7 cellular contexts compared by ENCODE assay signal in genomic region chr3:30455112-30455511, GRCh38.
DNase-seq lines count a peak whose midpoint lies in the region; ATAC-seq and TF ChIP-seq lines count a peak whose summit lies in the region.
"Not testable (repeated sequence)": the region's sequence is repeated elsewhere in the genome, so short reads cannot be mapped to it uniquely, and the experiment has no call there.

No MANE protein-coding gene starts in this region.

- not testable (repeated sequence) for H3K9me3 ChIP-seq in Peyer's patch, stomach, transverse colon
- H3K9me3 ChIP-seq in breast epithelium: peaks cover 0 to 16% of the 10 kb centered on the region in 2 donors
- peaks cover 0 to 11% (median 0%) of the 10 kb centered on the region in 3 donors for H3K9me3 ChIP-seq in gastroesophageal sphincter
- peaks cover 0 to 21% of the 10 kb centered on the region in 2 donors for H3K9me3 ChIP-seq in right atrium auricular region

- 88 to 93% methylated on average over 3 to 4 of the region's 4 CpGs for WGBS in gastroesophageal sphincter (ENCODE audit: low coverage in 1 of 2), 2 donors
- 82 to 92% (median 90%) methylated on average over 4 of the region's 4 CpGs for WGBS in stomach, 5 donors
- 86 to 95% methylated on average over 3 to 4 of the region's 4 CpGs for WGBS in transverse colon (ENCODE audit: low coverage in 1 of 2), 2 donors

- H3K4me3 ChIP-seq in Peyer's patch; breast epithelium; gastroesophageal sphincter; right atrium auricular region; rectal smooth muscle tissue (ENCODE audit: low read length); stomach; transverse colon: not testable (repeated sequence)

- not testable (repeated sequence) for TF ChIP-seq POLR2A in Peyer's patch (IDR thresholded peaks at IDR 0.05); breast epithelium (IDR thresholded peaks at IDR 0.05); gastroesophageal sphincter (IDR thresholded peaks at IDR 0.05); stomach (IDR thresholded peaks at IDR 0.05); transverse colon (IDR thresholded peaks at IDR 0.05)

- in situ Hi-C loops in transverse colon (cut with MboI; ENCODE audit: low pct_ligation_motif_present in 1 of 4, low pct_unique_long_range_greater_than_20kb in 1 of 4, low sequenced_read_pairs in 3 of 4): not testable (repeated sequence)

- not testable (repeated sequence) for H3K36me3 ChIP-seq in Peyer's patch; breast epithelium; gastroesophageal sphincter; right atrium auricular region; rectal smooth muscle tissue (ENCODE audit: control insufficient read depth, insufficient read depth, low read length); stomach; transverse colon

- not testable (repeated sequence) for H3K9ac ChIP-seq in rectal smooth muscle tissue (ENCODE audit: low read length)

- not testable (repeated sequence) for H3K27me3 ChIP-seq in Peyer's patch; breast epithelium; gastroesophageal sphincter; right atrium auricular region; rectal smooth muscle tissue (ENCODE audit: control insufficient read depth, insufficient read depth, low read length); stomach; transverse colon

- not testable (repeated sequence) for TF ChIP-seq EP300 in gastroesophageal sphincter (IDR thresholded peaks at IDR 0.05); stomach (IDR thresholded peaks at IDR 0.05); transverse colon (IDR thresholded peaks at IDR 0.05; ENCODE audit: low read depth)

- H3K27ac ChIP-seq in Peyer's patch (peak overlapping the region in 3 of 4 donors; percentile 1 to 17 (median 10)), breast epithelium (peak overlapping the region; percentile 26 to 64), gastroesophageal sphincter (peak overlapping the region; percentile 63 to 92 (median 70)), right atrium auricular region (peak overlapping the region; percentile 70 to 77), rectal smooth muscle tissue (ENCODE audit: low read depth, low read length) (peak overlapping the region; percentile 63), stomach (peak overlapping the region in 3 of 5 donors; percentile 45 to 62 (median 48)), transverse colon (peak overlapping the region; percentile 42 to 81 (median 68))

- DNase-seq in Peyer's patch; breast epithelium (ENCODE audit: low spot score in 2 of 2); right atrium auricular region (ENCODE audit: low spot score); stomach; transverse colon: not testable (repeated sequence)

- not testable (repeated sequence) for TF ChIP-seq CTCF in Peyer's patch (IDR thresholded peaks at IDR 0.05); breast epithelium (IDR thresholded peaks at IDR 0.05); gastroesophageal sphincter (IDR thresholded peaks at IDR 0.05); right atrium auricular region (IDR thresholded peaks at IDR 0.05); stomach (IDR thresholded peaks at IDR 0.05); transverse colon (IDR thresholded peaks at IDR 0.05)

- intact Hi-C loops in breast epithelium (cut with DNase I; ENCODE audit: low total_unique reads): loop anchor here (2.0 kb wide), 1 partner anchor 56 kb away; no protein-coding TSS in a partner anchor
- intact Hi-C loops in stomach (cut with DNase I; ENCODE audit: low total_unique reads); transverse colon (cut with DNase I; ENCODE audit: low total_unique reads): not testable (repeated sequence)

- H3K4me1 ChIP-seq in Peyer's patch; breast epithelium; rectal smooth muscle tissue (ENCODE audit: control insufficient read depth, insufficient read depth, low read length); stomach; transverse colon: not testable (repeated sequence)
- H3K4me1 ChIP-seq in gastroesophageal sphincter (peaks cover 0 to 25% (median 7%) of the 10 kb centered on the region in 3 donors), right atrium auricular region (peaks cover 0 to 25% of the 10 kb centered on the region in 2 donors)

- ATAC-seq in gastroesophageal sphincter: not testable (repeated sequence)

Comparison
In these comparisons a context has a peak if more than half of its experiments do, and no peak if none do; other contexts are left out.
1. H3K27ac ChIP-seq: peak in every context shown above with its lines; median percentile 74 in right atrium auricular region; 70 in gastroesophageal sphincter; 68 in transverse colon; 63 in rectal smooth muscle tissue; 48 in stomach; 45 in breast epithelium; 10 in Peyer's patch.